ENCODE assay signal across 10 cellular contexts in the genomic region with DNA sequence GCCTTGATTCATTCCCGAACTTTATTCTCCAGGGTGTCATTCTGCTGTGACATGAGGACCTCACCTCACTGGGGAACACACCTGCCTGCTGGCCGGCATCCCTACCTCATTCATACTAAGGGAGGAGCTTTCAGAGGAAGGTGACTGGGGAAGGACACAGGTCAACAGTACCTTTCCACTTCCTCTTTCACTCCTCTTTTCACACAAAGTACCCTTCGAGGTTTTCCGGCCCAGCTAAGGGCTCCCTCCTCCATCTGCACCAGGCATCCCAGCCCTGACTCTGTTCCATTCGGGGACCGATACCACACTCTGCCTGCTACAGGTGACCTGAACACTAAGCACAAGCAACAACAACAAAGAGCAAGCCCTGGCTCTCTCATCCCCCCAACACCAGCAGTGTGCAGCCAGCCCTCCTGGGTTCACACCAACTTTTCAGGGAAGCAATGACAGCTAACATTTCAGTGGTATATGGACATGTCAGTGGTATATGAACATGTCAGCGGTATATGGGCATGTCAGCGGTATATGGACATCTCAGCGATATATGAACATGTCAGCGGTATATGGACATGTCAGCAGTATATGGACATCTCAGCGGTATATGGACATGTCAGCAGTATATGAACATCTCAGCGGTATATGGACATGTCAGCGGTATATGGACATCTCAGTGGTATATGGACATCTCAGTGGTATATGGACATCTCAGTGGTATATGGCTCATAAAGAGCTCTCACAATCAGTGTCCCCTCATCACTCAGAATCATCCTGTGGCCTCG. TPM values are rescaled to one million over a fixed set of nuclear protein-coding genes. Genes with fewer than 3 reads are reported as not detected.
DNase-seq lines count a peak whose midpoint lies in the region; ATAC-seq and TF ChIP-seq lines count a peak whose summit lies in the region.
"Had no signal": no experiment of that assay in that cellular context is flagged by ENCODE, and none has a peak within 500 bp of the region (broad histone marks: within the 10 kb centered on the region; RNA-seq: fewer than 3 reads in every experiment).

No MANE protein-coding gene starts in this region.

- TF ChIP-seq CTCF in DOHH2 (IDR thresholded peaks at IDR 0.05; ENCODE audit: low read depth, low read length, poor library complexity, severe bottlenecking) (no peak), endothelial cell (IDR thresholded peaks at IDR 0.05; ENCODE audit: unreplicated experiment) (no peak)

- H3F3A ChIP-seq in DOHH2 (ENCODE audit: control insufficient read depth, insufficient read depth) = peaks cover 20% of the 10 kb centered on the region

- no peaks in the 10 kb centered on the region for H3K9me2 ChIP-seq in DOHH2 (replicated peaks; ENCODE audit: control insufficient read depth, low read length)

- intact Hi-C loops in CD4-positive, alpha-beta memory T cell (cut with micrococcal nuclease) = no loop called here

- POLR2A ChIA-PET in CD4-positive, alpha-beta memory T cell (lab: Charles Lee; ENCODE audit: partially characterized antibody) = no interaction called here

- DNase-seq in GM19238 (ENCODE audit: insufficient read length, low spot score) = peak; percentile 31
- peak; percentile 68 for DNase-seq in germinal center (ENCODE audit: low spot score)
- no peak for DNase-seq in HCEC 1CT
- DNase-seq in CD4-positive, alpha-beta memory T cell = no peak
- no peak for DNase-seq in endothelial cell (ENCODE audit: low spot score)
- DNase-seq in NCI-H2029 treated with DMSO at 0.1 percent for 48 hours (lab: John Stamatoyannopoulos, UW) = no peak
- DNase-seq: CD8-positive, alpha-beta memory T cell; central memory CD4-positive, alpha-beta T cell had no signal

- peaks cover 90% of the 10 kb centered on the region for H3K36me3 ChIP-seq in DOHH2 (ENCODE audit: control insufficient read depth, low read length)
- H3K36me3 ChIP-seq in CD4-positive, alpha-beta memory T cell (ENCODE audit: insufficient read depth, low read length) = peaks cover 93% of the 10 kb centered on the region

- H3K4me2 ChIP-seq in DOHH2 (ENCODE audit: low read length) = peak overlapping the region; percentile 86

- H3K4me1 ChIP-seq in DOHH2 (ENCODE audit: control insufficient read depth, low read length) = peaks cover 45% of the 10 kb centered on the region
- H3K4me1 ChIP-seq in CD4-positive, alpha-beta memory T cell (ENCODE audit: insufficient read depth, low read length) = no peaks in the 10 kb centered on the region

- peak overlapping the region in 3 of 7 donors; percentile 2 to 74 (median 16) for H3K27ac Mint-ChIP-seq in CD4-positive, alpha-beta memory T cell
- H3K27ac Mint-ChIP-seq in endothelial cell (ENCODE audit: unreplicated experiment) = no peak overlapping the region

- H3K9me3 Mint-ChIP-seq in CD4-positive, alpha-beta memory T cell = no peaks in the 10 kb centered on the region
- no peaks in the 10 kb centered on the region for H3K9me3 Mint-ChIP-seq in endothelial cell (ENCODE audit: unreplicated experiment)
- H3K9me3 Mint-ChIP-seq: CD8-positive, alpha-beta memory T cell had no signal

- peaks cover 0 to 5% (median under 1%) of the 10 kb centered on the region in 4 donors for H3K4me1 Mint-ChIP-seq in CD4-positive, alpha-beta memory T cell
- no peaks in the 10 kb centered on the region for H3K4me1 Mint-ChIP-seq in endothelial cell (ENCODE audit: unreplicated experiment)

- H4K20me1 ChIP-seq in DOHH2 (ENCODE audit: control insufficient read depth, insufficient read depth, low read depth, low read length) = peaks cover 21% of the 10 kb centered on the region

- H3K27me3 ChIP-seq in DOHH2 (ENCODE audit: control insufficient read depth, low read length) = no peaks in the 10 kb centered on the region
- no peaks in the 10 kb centered on the region for H3K27me3 ChIP-seq in CD4-positive, alpha-beta memory T cell (ENCODE audit: insufficient read depth, low read length)

- no peak overlapping the region for H3K4me3 Mint-ChIP-seq in CD4-positive, alpha-beta memory T cell
- no peak overlapping the region for H3K4me3 Mint-ChIP-seq in endothelial cell (ENCODE audit: unreplicated experiment)
- H3K4me3 Mint-ChIP-seq: CD8-positive, alpha-beta memory T cell had no signal

- peak overlapping the region; percentile 64 for H3K27ac ChIP-seq in DOHH2 (ENCODE audit: low read depth, low read length)
- no peak overlapping the region for H3K27ac ChIP-seq in CD4-positive, alpha-beta memory T cell (ENCODE audit: low read depth, low read length)

- H3K27me3 Mint-ChIP-seq in CD4-positive, alpha-beta memory T cell = no peaks in the 10 kb centered on the region
- peaks cover 10% of the 10 kb centered on the region for H3K27me3 Mint-ChIP-seq in endothelial cell (ENCODE audit: unreplicated experiment)
- H3K27me3 Mint-ChIP-seq: CD8-positive, alpha-beta memory T cell had no signal

- peak; percentile 53 for ATAC-seq in HG03159 (IDR thresholded peaks at IDR 0.05; ENCODE audit: unreplicated experiment)

- no peaks in the 10 kb centered on the region for H3K9me3 ChIP-seq in DOHH2 (ENCODE audit: control insufficient read depth, insufficient read depth, low read length)
- H3K9me3 ChIP-seq in CD4-positive, alpha-beta memory T cell (ENCODE audit: control insufficient read depth in 1 of 2, low read length in 2 of 2) = no peaks in the 10 kb centered on the region

- CTCF ChIA-PET in CD4-positive, alpha-beta memory T cell (lab: Charles Lee; ENCODE audit: partially characterized antibody) = no interaction called here

- peaks cover 72 to 90% of the 10 kb centered on the region in 2 donors for H3K36me3 Mint-ChIP-seq in CD4-positive, alpha-beta memory T cell
- peaks cover 24% of the 10 kb centered on the region for H3K36me3 Mint-ChIP-seq in endothelial cell (ENCODE audit: low read depth, unreplicated experiment)

- 0 out of 2 replicates have a peak, but pooled peaks cover 4% of the 10 kb centered on the region for H3K79me2 ChIP-seq in DOHH2 (ENCODE audit: control insufficient read depth, low read length)

- H3K4me3 ChIP-seq in DOHH2 (ENCODE audit: low read length) = peak overlapping the region; percentile 59
- H3K4me3 ChIP-seq in CD4-positive, alpha-beta memory T cell (ENCODE audit: low read length in 2 of 2) = no peak overlapping the region

RNA-seq across cellular contexts. Expression of a gene that starts 16.0 kb away (rescaled TPM):
- 10 to 100 TPM; 58.4 to 62.7 TPM for total RNA-seq in CD4-positive, alpha-beta memory T cell
- 1 to 10 TPM; 2.9 to 8.3 TPM for polyA plus RNA-seq in CD4-positive, alpha-beta memory T cell
- 13.8 TPM for total RNA-seq in endothelial cell (ENCODE audit: unreplicated experiment)

Comparison
In these comparisons a context has a peak if more than half of its experiments do, and no peak if none do; other contexts are left out.
1. DNase-seq: peak in GM19238 (single experiment) and germinal center (single experiment); none in HCEC 1CT (single experiment), CD4-positive, alpha-beta memory T cell (0 of 5), endothelial cell (single experiment) and NCI-H2029 treated with DMSO at 0.1 percent for 48 hours (single experiment).